1 cellular context compared by ENCODE assay signal in genomic region chr19:50537769-50538230, GRCh38.
TF ChIP-seq lines count a peak whose summit lies in the region.

No MANE protein-coding gene starts in this region.

TF ChIP-seq in HepG2, 621 proteins besides CTCF, POLR2A, EP300 and RAD21 (continued from another document):
- peak; percentile 46 for TF ChIP-seq ZNF687 (CRISPR knock-in tag; IDR thresholded peaks at IDR 0.05)
- TF ChIP-seq, protein P1, sequence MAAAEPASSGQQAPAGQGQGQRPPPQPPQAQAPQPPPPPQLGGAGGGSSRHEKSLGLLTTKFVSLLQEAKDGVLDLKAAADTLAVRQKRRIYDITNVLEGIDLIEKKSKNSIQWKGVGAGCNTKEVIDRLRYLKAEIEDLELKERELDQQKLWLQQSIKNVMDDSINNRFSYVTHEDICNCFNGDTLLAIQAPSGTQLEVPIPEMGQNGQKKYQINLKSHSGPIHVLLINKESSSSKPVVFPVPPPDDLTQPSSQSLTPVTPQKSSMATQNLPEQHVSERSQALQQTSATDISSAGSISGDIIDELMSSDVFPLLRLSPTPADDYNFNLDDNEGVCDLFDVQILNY (CRISPR knock-in tag; conservative IDR thresholded peaks at IDR 0.05), result no peak
- TF ChIP-seq SKI (IDR thresholded peaks at IDR 0.05; ENCODE audit: partially characterized antibody), result no peak
- TF ChIP-seq ZNF224 (CRISPR knock-in tag; IDR thresholded peaks at IDR 0.05), result no peak
- no peak for TF ChIP-seq NFKBIZ (CRISPR knock-in tag; IDR thresholded peaks at IDR 0.05)
- peak; percentile 72 for TF ChIP-seq XRCC5 (optimal IDR thresholded peaks at IDR 0.05; ENCODE audit: low read length)
- 0 out of 2 replicates have a peak, but pooled peaks have one; percentile 32 for TF ChIP-seq ZNF331 (CRISPR knock-in tag; IDR thresholded peaks at IDR 0.05)
- TF ChIP-seq MTA1 (CRISPR knock-in tag; IDR thresholded peaks at IDR 0.05; ENCODE audit: borderline replicate concordance), result no peak
- no peak for TF ChIP-seq KLF15 (CRISPR knock-in tag; IDR thresholded peaks at IDR 0.05; ENCODE audit: borderline replicate concordance)
- 0 out of 2 replicates have a peak, but pooled peaks have one; percentile 29 for TF ChIP-seq IKZF5 (CRISPR knock-in tag; IDR thresholded peaks at IDR 0.05)
- no peak for TF ChIP-seq ZNF235 (CRISPR knock-in tag; IDR thresholded peaks at IDR 0.05; ENCODE audit: borderline replicate concordance)
- TF ChIP-seq, protein P2, sequence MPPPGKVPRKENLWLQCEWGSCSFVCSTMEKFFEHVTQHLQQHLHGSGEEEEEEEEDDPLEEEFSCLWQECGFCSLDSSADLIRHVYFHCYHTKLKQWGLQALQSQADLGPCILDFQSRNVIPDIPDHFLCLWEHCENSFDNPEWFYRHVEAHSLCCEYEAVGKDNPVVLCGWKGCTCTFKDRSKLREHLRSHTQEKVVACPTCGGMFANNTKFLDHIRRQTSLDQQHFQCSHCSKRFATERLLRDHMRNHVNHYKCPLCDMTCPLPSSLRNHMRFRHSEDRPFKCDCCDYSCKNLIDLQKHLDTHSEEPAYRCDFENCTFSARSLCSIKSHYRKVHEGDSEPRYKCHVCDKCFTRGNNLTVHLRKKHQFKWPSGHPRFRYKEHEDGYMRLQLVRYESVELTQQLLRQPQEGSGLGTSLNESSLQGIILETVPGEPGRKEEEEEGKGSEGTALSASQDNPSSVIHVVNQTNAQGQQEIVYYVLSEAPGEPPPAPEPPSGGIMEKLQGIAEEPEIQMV (CRISPR knock-in tag; IDR thresholded peaks at IDR 0.05; ENCODE audit: low read depth), result no peak
- no peak for TF ChIP-seq ZNF446 (CRISPR knock-in tag; IDR thresholded peaks at IDR 0.05)
- TF ChIP-seq TFAP4 (IDR thresholded peaks at IDR 0.05; ENCODE audit: borderline replicate concordance, low read depth), result peak; percentile 64; the same call in 1 of the 2 replicates
- TF ChIP-seq TEAD3 (CRISPR knock-in tag; optimal IDR thresholded peaks at IDR 0.05; ENCODE audit: borderline replicate concordance), result peak; percentile 62
- TF ChIP-seq EHMT2 (IDR thresholded peaks at IDR 0.05; ENCODE audit: borderline replicate concordance, low read depth, low read length), result no peak
- peak; percentile 89 for TF ChIP-seq NR2C2 (CRISPR knock-in tag; IDR thresholded peaks at IDR 0.05; ENCODE audit: borderline replicate concordance)
- TF ChIP-seq TBX3 (IDR thresholded peaks at IDR 0.05; ENCODE audit: borderline replicate concordance), result no peak
- TF ChIP-seq, protein P3, sequence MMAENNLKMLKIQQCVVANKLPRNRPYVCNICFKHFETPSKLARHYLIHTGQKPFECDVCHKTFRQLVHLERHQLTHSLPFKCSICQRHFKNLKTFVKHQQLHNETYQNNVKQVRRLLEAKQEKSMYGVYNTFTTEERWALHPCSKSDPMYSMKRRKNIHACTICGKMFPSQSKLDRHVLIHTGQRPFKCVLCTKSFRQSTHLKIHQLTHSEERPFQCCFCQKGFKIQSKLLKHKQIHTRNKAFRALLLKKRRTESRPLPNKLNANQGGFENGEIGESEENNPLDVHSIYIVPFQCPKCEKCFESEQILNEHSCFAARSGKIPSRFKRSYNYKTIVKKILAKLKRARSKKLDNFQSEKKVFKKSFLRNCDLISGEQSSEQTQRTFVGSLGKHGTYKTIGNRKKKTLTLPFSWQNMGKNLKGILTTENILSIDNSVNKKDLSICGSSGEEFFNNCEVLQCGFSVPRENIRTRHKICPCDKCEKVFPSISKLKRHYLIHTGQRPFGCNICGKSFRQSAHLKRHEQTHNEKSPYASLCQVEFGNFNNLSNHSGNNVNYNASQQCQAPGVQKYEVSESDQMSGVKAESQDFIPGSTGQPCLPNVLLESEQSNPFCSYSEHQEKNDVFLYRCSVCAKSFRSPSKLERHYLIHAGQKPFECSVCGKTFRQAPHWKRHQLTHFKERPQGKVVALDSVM (CRISPR knock-in tag; IDR thresholded peaks at IDR 0.05), result peak; percentile 39; the same call in 1 of the 2 replicates
- no peak for TF ChIP-seq RNF2 (conservative IDR thresholded peaks at IDR 0.05; ENCODE audit: low read depth)
- peak; percentile 29; the same call in 1 of the 2 replicates for TF ChIP-seq THAP11 (CRISPR knock-in tag; IDR thresholded peaks at IDR 0.05)
- TF ChIP-seq, protein P4, sequence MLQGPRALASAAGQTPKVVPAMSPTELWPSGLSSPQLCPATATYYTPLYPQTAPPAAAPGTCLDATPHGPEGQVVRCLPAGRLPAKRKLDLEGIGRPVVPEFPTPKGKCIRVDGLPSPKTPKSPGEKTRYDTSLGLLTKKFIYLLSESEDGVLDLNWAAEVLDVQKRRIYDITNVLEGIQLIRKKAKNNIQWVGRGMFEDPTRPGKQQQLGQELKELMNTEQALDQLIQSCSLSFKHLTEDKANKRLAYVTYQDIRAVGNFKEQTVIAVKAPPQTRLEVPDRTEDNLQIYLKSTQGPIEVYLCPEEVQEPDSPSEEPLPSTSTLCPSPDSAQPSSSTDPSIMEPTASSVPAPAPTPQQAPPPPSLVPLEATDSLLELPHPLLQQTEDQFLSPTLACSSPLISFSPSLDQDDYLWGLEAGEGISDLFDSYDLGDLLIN (CRISPR knock-in tag; IDR thresholded peaks at IDR 0.05; ENCODE audit: borderline replicate concordance), result no peak
- TF ChIP-seq STAG1 (CRISPR knock-in tag; IDR thresholded peaks at IDR 0.05), result peak; percentile 68
- no peak for TF ChIP-seq ZNF329 (CRISPR knock-in tag; IDR thresholded peaks at IDR 0.05; ENCODE audit: low read depth)
- no peak for TF ChIP-seq KLF16 (CRISPR knock-in tag; IDR thresholded peaks at IDR 0.05)
- no peak for TF ChIP-seq AKAP8 (CRISPR knock-in tag; IDR thresholded peaks at IDR 0.05)
- no peak for TF ChIP-seq ZNF530 (CRISPR knock-in tag; IDR thresholded peaks at IDR 0.05; ENCODE audit: low read depth)
- no peak for TF ChIP-seq ZNF800 (CRISPR knock-in tag; IDR thresholded peaks at IDR 0.05)
- TF ChIP-seq GZF1 (CRISPR knock-in tag; IDR thresholded peaks at IDR 0.05), result no peak
- TF ChIP-seq CBX1 (IDR thresholded peaks at IDR 0.05; ENCODE audit: low read depth), result no peak
- no peak for TF ChIP-seq NCOA2 (CRISPR knock-in tag; IDR thresholded peaks at IDR 0.05)
- TF ChIP-seq, protein P5, sequence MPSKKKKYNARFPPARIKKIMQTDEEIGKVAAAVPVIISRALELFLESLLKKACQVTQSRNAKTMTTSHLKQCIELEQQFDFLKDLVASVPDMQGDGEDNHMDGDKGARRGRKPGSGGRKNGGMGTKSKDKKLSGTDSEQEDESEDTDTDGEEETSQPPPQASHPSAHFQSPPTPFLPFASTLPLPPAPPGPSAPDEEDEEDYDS (CRISPR knock-in tag; IDR thresholded peaks at IDR 0.05), result no peak
- no peak for TF ChIP-seq ZNF20 (CRISPR knock-in tag; IDR thresholded peaks at IDR 0.05)
